34 cellular contexts compared by ENCODE assay signal in the genomic region with DNA sequence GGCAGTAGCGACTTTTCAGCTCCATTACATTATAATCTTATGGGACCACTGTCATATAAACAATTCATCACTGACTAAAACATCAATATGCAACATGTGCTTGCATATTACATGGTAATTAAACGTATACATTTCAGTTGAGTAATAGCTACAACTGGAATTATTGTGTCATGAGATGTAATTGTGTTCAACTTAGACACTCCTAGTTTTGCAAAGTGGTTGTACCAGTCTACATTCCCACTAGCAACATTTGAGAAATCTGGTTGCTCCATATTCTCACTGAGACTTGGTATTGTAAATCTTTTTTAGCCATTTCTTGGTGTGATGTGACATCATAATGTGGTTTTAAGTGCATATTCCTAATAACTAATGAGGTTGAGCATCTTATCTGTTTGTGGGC.
"Had no signal": no experiment of that assay in that cellular context is flagged by ENCODE, and none has a peak within 500 bp of the region (broad histone marks: within the 10 kb centered on the region; RNA-seq: fewer than 3 reads in every experiment).

No MANE protein-coding gene starts in this region.

- H3K4me3 ChIP-seq: MG63 had no signal

- H3K27me3 ChIP-seq: MG63 had no signal

- H3K27ac ChIP-seq: KMS-11 had no signal

- H3K9me3 ChIP-seq: MG63 had no signal

- H3K36me3 ChIP-seq: MG63 had no signal

- DNase-seq: Karpas-422, Kasumi-1, MG63, MM.1S, MV-4-11, NCI-H1048, NCI-H1092, NCI-H1092 treated with DMSO at 0.1 percent for 48 hours, NCI-H1105, NCI-H1105 treated with DMSO at 0.1 percent for 48 hours, NCI-H1417, NCI-H1417 treated with DMSO at 0.1 percent for 48 hours, NCI-H1436, NCI-H1436 treated with DMSO at 0.1 percent for 48 hours, NCI-H146, NCI-H1694, NCI-H1694 treated with DMSO at 0.1 percent for 48 hours, NCI-H187, NCI-H187 treated with DMSO at 0.1 percent for 48 hours, NCI-H1930, NCI-H2029, NCI-H2029 treated with DMSO at 0.1 percent for 48 hours, NCI-H2081, NCI-H2081 treated with DMSO at 0.1 percent for 48 hours, NCI-H2107, NCI-H2171, NCI-H2171 treated with DMSO at 0.1 percent for 48 hours, NCI-H2227 treated with DMSO at 0.1 percent for 48 hours, NCI-H226, NCI-H345, NCI-H446, NCI-H446 treated with DMSO at 0.1 percent for 48 hours, NCI-H510A had no signal

- H3K9ac ChIP-seq: KMS-11 had no signal
